Comparison of ENCODE assay signal across 12 cellular contexts in the genomic region with DNA sequence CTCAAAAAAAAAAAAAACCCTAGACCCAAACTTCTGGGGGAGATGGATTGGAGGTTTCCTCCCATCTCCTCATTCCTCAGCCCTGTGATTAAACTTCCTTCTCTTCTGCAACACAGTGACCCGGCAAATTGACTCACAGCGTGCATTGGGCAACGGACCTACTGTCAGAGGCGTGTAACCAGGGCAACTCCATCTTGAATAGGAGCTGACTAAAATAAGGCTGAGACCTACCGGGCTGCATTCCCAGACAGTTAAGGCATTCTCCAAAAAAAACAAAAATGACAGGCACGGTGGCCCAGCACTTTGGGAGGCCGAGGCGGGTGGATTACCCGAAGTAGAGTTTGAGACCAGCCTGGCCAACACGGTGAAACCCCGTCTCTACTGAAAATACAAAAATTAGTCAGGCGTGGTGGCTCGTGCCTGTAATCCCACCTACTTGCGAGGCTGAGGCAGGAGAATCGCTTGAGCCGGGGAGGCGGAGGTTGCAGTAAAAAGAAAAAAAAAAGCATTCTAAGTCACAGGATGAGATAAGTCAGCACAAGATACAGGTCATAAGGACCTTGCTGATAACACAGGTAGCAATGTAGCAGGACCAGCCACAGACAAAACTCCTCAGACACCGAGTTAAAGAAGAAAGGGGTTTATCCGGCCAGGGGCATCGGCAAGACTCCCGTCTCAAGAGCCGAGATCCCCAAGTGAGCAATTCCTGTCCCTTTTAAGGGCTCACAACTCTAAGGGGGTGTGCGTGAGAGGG. TPM values are rescaled to one million over a fixed set of nuclear protein-coding genes. Genes with fewer than 3 reads are reported as not detected.
DNase-seq lines count a peak whose midpoint lies in the region; ATAC-seq and TF ChIP-seq lines count a peak whose summit lies in the region.
"Had no signal": no experiment of that assay in that cellular context is flagged by ENCODE, and none has a peak within 500 bp of the region (broad histone marks: within the 10 kb centered on the region; RNA-seq: fewer than 3 reads in every experiment).

No MANE protein-coding gene starts in this region.

- no peaks in the 10 kb centered on the region for H3K27me3 ChIP-seq in HL-60 (ENCODE audit: insufficient read depth, poor library complexity, severe bottlenecking)
- H3K27me3 ChIP-seq: testis had no signal

- TF ChIP-seq CTCF in HL-60 (IDR thresholded peaks at IDR 0.05; ENCODE audit: insufficient read depth, low read length) (no peak), GM13977 (IDR thresholded peaks at IDR 0.05; ENCODE audit: extremely low read depth, insufficient read depth, missing control alignments) (no peak)

- H3K27ac ChIP-seq in HL-60 (replicated peaks), result no peak overlapping the region
- H3K27ac ChIP-seq: testis had no signal

- peak; percentile 77 to 87 for DNase-seq in HL-60 (ENCODE audit: low read depth in 1 of 2, low spot score in 1 of 2)
- DNase-seq in RKO (ENCODE audit: low spot score), result peak; percentile 71
- peak; percentile 48 for DNase-seq in ecto neural progenitor cell (ENCODE audit: low spot score)
- DNase-seq in posterior cingulate gyrus, result peak; percentile 11 to 93 (median 44)
- no peak for DNase-seq in medulla oblongata (ENCODE audit: extremely low spot score)
- no peak for DNase-seq in left colon
- DNase-seq in GM13977 (ENCODE audit: low spot score), result no peak
- DNase-seq in HUDEP-2 (lab: John Stamatoyannopoulos, UW; ENCODE audit: unreplicated experiment in 76 of 76), result no peak
- DNase-seq: DMS53, NCI-H526 treated with DMSO at 0.1 percent for 48 hours, testis had no signal

- intact Hi-C loops in posterior cingulate gyrus (cut with DNase I) (no loop called here), left colon (cut with DNase I, micrococcal nuclease) (no loop called here)

- H3K4me3 ChIP-seq in HL-60 (replicated peaks; ENCODE audit: insufficient read depth, low read length), result no peak overlapping the region
- H3K4me3 ChIP-seq: testis had no signal

- in situ Hi-C loops in GM13977 (cut with MboI; ENCODE audit: low pct_unique_long_range_greater_than_20kb, low sequenced_read_pairs, unreplicated experiment), result no loop called here

- ATAC-seq in left colon, result no peak

RNA-seq across cellular contexts. Expression of a gene that starts 5.4 kb away (rescaled TPM):
- total RNA-seq in left colon, result under 1 TPM in 1 of 2 donors, not detected in 1; 0.17 TPM
- total RNA-seq: pulmonary artery endothelial cell had no signal

RNA-seq across cellular contexts. Expression of a gene that starts 13.4 kb away (rescaled TPM):
- 1 to 10 TPM; 2.0 to 3.8 TPM for total RNA-seq in left colon

RNA-seq across cellular contexts. Expression of a gene that starts 46.8 kb away (rescaled TPM):
- under 1 TPM in 1 of 2 donors, not detected in 1; 0.39 TPM for total RNA-seq in left colon
- total RNA-seq: pulmonary artery endothelial cell had no signal

Comparison
In these comparisons a context has a peak if more than half of its experiments do, and no peak if none do; other contexts are left out.
1. DNase-seq: peak in HL-60 (2 of 2), RKO (single experiment), ecto neural progenitor cell (single experiment) and posterior cingulate gyrus (10 of 10); none in medulla oblongata (single experiment), left colon (0 of 2), GM13977 (single experiment) and HUDEP-2 (0 of 76).